In the genomic region with DNA sequence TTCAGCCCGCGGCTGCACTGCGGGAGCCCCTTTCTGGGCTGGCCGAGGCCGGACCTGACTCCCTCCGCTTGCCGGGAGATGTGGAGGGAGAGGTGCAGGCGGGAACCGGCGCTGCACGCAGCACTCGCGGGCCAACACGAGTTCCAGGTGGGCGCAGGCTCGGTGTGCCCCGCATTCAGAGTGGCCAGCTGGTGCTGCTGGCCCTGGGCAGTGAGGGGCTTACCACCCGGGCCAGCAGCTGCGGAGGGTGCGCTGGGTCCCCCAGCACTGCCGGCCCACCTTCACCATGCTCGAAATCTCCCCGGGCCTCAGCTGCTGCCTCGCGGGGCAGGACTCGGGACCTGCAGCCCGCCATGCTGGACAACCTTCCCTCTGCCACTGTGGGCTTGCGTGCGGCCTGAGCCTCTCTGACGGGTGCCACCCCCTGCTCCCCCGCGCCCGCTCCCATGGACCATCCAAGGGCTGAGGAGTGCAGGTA, we compare ENCODE assay signal across 15 cellular contexts.
DNase-seq lines count a peak whose midpoint lies in the region; ATAC-seq and TF ChIP-seq lines count a peak whose summit lies in the region.
"Had no signal": no experiment of that assay in that cellular context is flagged by ENCODE, and none has a peak within 500 bp of the region (broad histone marks: within the 10 kb centered on the region; RNA-seq: fewer than 3 reads in every experiment).

No MANE protein-coding gene starts in this region.

- no peaks in the 10 kb centered on the region for H3K27me3 Mint-ChIP-seq in WTC11 (ENCODE audit: low read depth)
- H3K27me3 Mint-ChIP-seq in endodermal cell (ENCODE audit: insufficient read depth), result peaks cover 3% of the 10 kb centered on the region

- no peaks in the 10 kb centered on the region for H4K20me1 ChIP-seq in smooth muscle cell (ENCODE audit: low read depth)

- H3K36me3 ChIP-seq in endodermal cell (ENCODE audit: control insufficient read depth, insufficient read depth, low read length) (no peaks in the 10 kb centered on the region), mesenchymal stem cell (ENCODE audit: control insufficient read depth in 1 of 2, insufficient read depth in 2 of 2, low read depth in 1 of 2, low read length in 2 of 2) (peaks cover 0 to 7% of the 10 kb centered on the region in 2 experiments), testis (ENCODE audit: low read depth, missing control alignments) (no peaks in the 10 kb centered on the region), smooth muscle cell (ENCODE audit: low read depth) (no peaks in the 10 kb centered on the region)
- H3K36me3 ChIP-seq: BE2C, HAP-1 had no signal

- no peak overlapping the region for H3K23ac ChIP-seq in mesenchymal stem cell (ENCODE audit: low read length in 2 of 2)

- H3K9me3 ChIP-seq in endodermal cell (ENCODE audit: control insufficient read depth, low read length) (peaks cover 28% of the 10 kb centered on the region), mesenchymal stem cell (ENCODE audit: control insufficient read depth, low read length) (no peaks in the 10 kb centered on the region), testis (no peaks in the 10 kb centered on the region), smooth muscle cell (replicated peaks; ENCODE audit: low read depth) (no peaks in the 10 kb centered on the region)
- H3K9me3 ChIP-seq: A549, HAP-1 had no signal

- H4K8ac ChIP-seq in mesenchymal stem cell (ENCODE audit: low read length), result no peak overlapping the region

- H3K4me2 ChIP-seq in mesenchymal stem cell (ENCODE audit: low read length, poor library complexity, severe bottlenecking), result no peak overlapping the region
- H3K4me2 ChIP-seq in smooth muscle cell, result no peak overlapping the region
- H3K4me2 ChIP-seq: A549 had no signal

- H3K27me3 ChIP-seq in endodermal cell (ENCODE audit: control insufficient read depth, insufficient read depth, low read length, poor library complexity, severe bottlenecking) (no peaks in the 10 kb centered on the region), mesenchymal stem cell (ENCODE audit: control insufficient read depth in 1 of 2, insufficient read depth in 1 of 2, low read length in 2 of 2) (no peaks in the 10 kb centered on the region), testis (no peaks in the 10 kb centered on the region), smooth muscle cell (ENCODE audit: low read depth) (no peaks in the 10 kb centered on the region)
- H3K27me3 ChIP-seq: BE2C had no signal

- H3K9me3 Mint-ChIP-seq in WTC11, result peaks cover 28% of the 10 kb centered on the region
- peaks cover 24% of the 10 kb centered on the region for H3K9me3 Mint-ChIP-seq in endodermal cell

- no peaks in the 10 kb centered on the region for H3K79me1 ChIP-seq in mesenchymal stem cell (replicated peaks; ENCODE audit: low read length, poor library complexity, severe bottlenecking)

- no peak overlapping the region for H2AFZ ChIP-seq in mesenchymal stem cell (ENCODE audit: low read depth, low read length)
- H2AFZ ChIP-seq in smooth muscle cell (ENCODE audit: low read depth), result no peak overlapping the region

- H3K27ac Mint-ChIP-seq in WTC11, result no peak overlapping the region
- H3K27ac Mint-ChIP-seq in endodermal cell, result no peak overlapping the region
- H3K27ac Mint-ChIP-seq: CD4-positive, alpha-beta memory T cell had no signal

- peak overlapping the region; percentile 5 for H2BK120ac ChIP-seq in mesenchymal stem cell (ENCODE audit: low read depth, low read length)

- no peak overlapping the region for H2BK12ac ChIP-seq in mesenchymal stem cell (ENCODE audit: low read length in 2 of 2)

- H2BK5ac ChIP-seq in mesenchymal stem cell (ENCODE audit: low read depth, low read length, poor library complexity, severe bottlenecking), result no peak overlapping the region

- intact Hi-C loops in testis (cut with DNase I; ENCODE audit: low total_unique reads), result no loop called here

- peak overlapping the region; percentile 9 for H3K4me3 ChIP-seq in endodermal cell (ENCODE audit: low read length)
- no peak overlapping the region for H3K4me3 ChIP-seq in mesenchymal stem cell (ENCODE audit: insufficient read depth in 1 of 2, low read depth in 1 of 2, low read length in 2 of 2)
- peak overlapping the region; percentile 20 to 43 for H3K4me3 ChIP-seq in testis
- no peak overlapping the region for H3K4me3 ChIP-seq in smooth muscle cell
- H3K4me3 ChIP-seq: A549, GM12878, HAP-1 had no signal

- no peak overlapping the region for H4K91ac ChIP-seq in mesenchymal stem cell (ENCODE audit: low read length)

- CTCF ChIA-PET in WTC11 (lab: Charles Lee), result no interaction called here

- H3F3A ChIP-seq in smooth muscle cell (ENCODE audit: low read depth), result no peaks in the 10 kb centered on the region

- DNase-seq in WTC11 (ENCODE audit: low spot score), result no peak
- DNase-seq in endodermal cell, result no peak
- DNase-seq in mesenchymal stem cell, result no peak
- DNase-seq in testis, result no peak
- no peak for DNase-seq in smooth muscle cell (lab: John Stamatoyannopoulos, UW; ENCODE audit: unreplicated experiment)
- DNase-seq: BE2C; CD4-positive, alpha-beta memory T cell; DMS79 had no signal

- ATAC-seq in WTC11 (no peak), HG03460 (IDR thresholded peaks at IDR 0.05; ENCODE audit: unreplicated experiment) (no peak), GM18861 (IDR thresholded peaks at IDR 0.05; ENCODE audit: unreplicated experiment) (no peak)
- ATAC-seq: A549, GM12878, HepG2 had no signal

- H2AK5ac ChIP-seq in mesenchymal stem cell (ENCODE audit: low read length, severe bottlenecking), result no peak overlapping the region

- H3K18ac ChIP-seq in mesenchymal stem cell (ENCODE audit: low read depth in 1 of 2, low read length in 2 of 2), result no peak overlapping the region

- no peaks in the 10 kb centered on the region for H3K4me1 Mint-ChIP-seq in WTC11
- peaks cover 8% of the 10 kb centered on the region for H3K4me1 Mint-ChIP-seq in endodermal cell
- H3K4me1 Mint-ChIP-seq: CD4-positive, alpha-beta memory T cell had no signal

- H3K27ac ChIP-seq in endodermal cell (ENCODE audit: low read depth, low read length) (no peak overlapping the region), mesenchymal stem cell (ENCODE audit: low read length, poor library complexity, severe bottlenecking) (no peak overlapping the region), testis (no peak overlapping the region), smooth muscle cell (ENCODE audit: low read depth) (no peak overlapping the region)
- H3K27ac ChIP-seq: A549, C4-2B had no signal

- WGBS in endodermal cell (ENCODE audit: insufficient coverage in 1 of 2, insufficient read length in 1 of 2), 2 experiments, result 97% methylated on average over 7 to 33 of the region's 33 CpGs
- 96% methylated on average over 33 of the region's 33 CpGs for WGBS in mesenchymal stem cell
- WGBS in testis, 2 donors, result 32 to 94% methylated on average over 10 to 33 of the region's 33 CpGs
- WGBS in smooth muscle cell (ENCODE audit: low lambda C conversion rate), result 97% methylated on average over 32 of the region's 33 CpGs

- peaks cover 26% of the 10 kb centered on the region for H3K36me3 Mint-ChIP-seq in WTC11
- H3K36me3 Mint-ChIP-seq in endodermal cell (ENCODE audit: low read depth), result peaks cover 9% of the 10 kb centered on the region
- H3K36me3 Mint-ChIP-seq: CD4-positive, alpha-beta memory T cell had no signal

- H3K4me1 ChIP-seq in endodermal cell (ENCODE audit: control insufficient read depth, insufficient read depth, low read length) (no peaks in the 10 kb centered on the region), mesenchymal stem cell (ENCODE audit: control insufficient read depth, insufficient read depth, low read depth, low read length) (no peaks in the 10 kb centered on the region), testis (no peaks in the 10 kb centered on the region), smooth muscle cell (ENCODE audit: low read depth) (no peaks in the 10 kb centered on the region)
- H3K4me1 ChIP-seq: A549, HAP-1 had no signal

- no peak for TF ChIP-seq CTCF in WTC11 (IDR thresholded peaks at IDR 0.05)
- no peak for TF ChIP-seq CTCF in endodermal cell (conservative IDR thresholded peaks at IDR 0.05)
- TF ChIP-seq CTCF in testis (IDR thresholded peaks at IDR 0.05), result no peak
- TF ChIP-seq CTCF in smooth muscle cell (IDR thresholded peaks at IDR 0.05; ENCODE audit: borderline replicate concordance, insufficient read depth, poor library complexity, severe bottlenecking), result no peak

- H3K4me3 Mint-ChIP-seq in WTC11, result no peak overlapping the region
- no peak overlapping the region for H3K4me3 Mint-ChIP-seq in endodermal cell
- H3K4me3 Mint-ChIP-seq: CD4-positive, alpha-beta memory T cell had no signal

- H3K9ac ChIP-seq in endodermal cell (ENCODE audit: extremely low read depth, low read length, poor library complexity, severe bottlenecking) (no peak overlapping the region), mesenchymal stem cell (ENCODE audit: low read length) (no peak overlapping the region), smooth muscle cell (ENCODE audit: low read depth) (no peak overlapping the region)

- H2BK15ac ChIP-seq in mesenchymal stem cell (ENCODE audit: low read depth, poor library complexity, severe bottlenecking), result no peak overlapping the region

- H3K79me2 ChIP-seq in smooth muscle cell (ENCODE audit: low read depth), result no peaks in the 10 kb centered on the region

- POLR2A ChIA-PET in WTC11 (lab: Charles Lee), result no interaction called here

- TF ChIP-seq POLR2A in testis (IDR thresholded peaks at IDR 0.05), result no peak

- H3K14ac ChIP-seq in mesenchymal stem cell (ENCODE audit: low read length in 2 of 2), result no peak overlapping the region

- no peak overlapping the region for H3K4ac ChIP-seq in mesenchymal stem cell (ENCODE audit: low read depth in 1 of 2, low read length in 2 of 2)

TF ChIP-seq in WTC11, 78 proteins besides CTCF, POLR2A, EP300 and RAD21:
- TF ChIP-seq RELA (CRISPR knock-in tag; IDR thresholded peaks at IDR 0.05; ENCODE audit: borderline replicate concordance) (0 out of 2 replicates have a peak, but pooled peaks have one; percentile 23), FOXK1 (CRISPR knock-in tag; IDR thresholded peaks at IDR 0.05) (no peak)

Comparison
In these comparisons a context has a peak if more than half of its experiments do, and no peak if none do; other contexts are left out.
1. H3K4me3 ChIP-seq: peak in endodermal cell (single experiment) and testis (2 of 2); none in mesenchymal stem cell (0 of 2) and smooth muscle cell (single experiment).